ENCODE assay signal across 2 cellular contexts in the genomic region with DNA sequence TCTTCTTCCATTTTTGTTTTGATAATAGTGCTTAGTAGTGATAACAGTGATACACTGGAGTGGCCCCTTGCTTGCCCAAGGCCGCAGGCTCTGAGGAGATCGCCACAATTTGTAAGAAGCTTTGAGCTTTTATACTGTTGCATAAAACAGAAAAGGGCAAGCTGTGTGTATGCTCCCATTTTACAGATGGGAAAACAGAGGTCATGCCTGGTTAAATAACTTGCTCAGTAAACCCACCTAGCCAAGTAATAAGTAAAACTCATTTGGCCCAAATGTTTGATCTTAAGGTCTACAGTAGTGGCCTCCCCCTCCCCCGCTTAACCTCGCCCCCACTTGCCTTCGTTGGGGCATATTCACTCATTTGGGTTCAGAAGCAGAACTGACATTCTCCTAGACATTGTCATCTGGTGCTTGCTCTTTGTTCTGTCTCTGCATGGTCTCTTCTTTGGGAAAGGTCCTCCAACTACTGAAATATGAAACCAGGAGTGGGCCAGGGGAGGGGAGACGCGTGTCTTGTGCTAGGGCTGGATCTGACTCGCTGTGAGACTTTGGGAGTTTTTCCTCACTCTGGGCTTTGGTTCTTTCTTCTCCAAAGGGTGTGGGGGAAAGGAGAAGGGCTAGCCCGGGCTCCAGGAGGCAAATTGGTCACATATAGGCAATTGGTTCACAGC.
TF ChIP-seq lines count a peak whose summit lies in the region.

No MANE protein-coding gene starts in this region.

TF ChIP-seq in HepG2, 621 proteins besides CTCF, POLR2A, EP300 and RAD21:
- TF ChIP-seq PTBP1 (IDR thresholded peaks at IDR 0.05; ENCODE audit: low read depth, low read length, poor library complexity, severe bottlenecking) (no peak), ZNF768 (CRISPR knock-in tag; IDR thresholded peaks at IDR 0.05) (no peak), U2AF2 (IDR thresholded peaks at IDR 0.05; ENCODE audit: low read depth, low read length) (no peak), ZNF558 (CRISPR knock-in tag; IDR thresholded peaks at IDR 0.05; ENCODE audit: borderline replicate concordance) (no peak), ZNF629 (CRISPR knock-in tag; conservative IDR thresholded peaks at IDR 0.05) (peak; percentile 54), MXD4 (CRISPR knock-in tag; IDR thresholded peaks at IDR 0.05) (no peak)
TF ChIP-seq in HepG2: peak in this region for 1.

TF ChIP-seq in H1, 55 proteins besides CTCF, POLR2A, EP300 and RAD21:
- TF ChIP-seq KDM1A (IDR thresholded peaks at IDR 0.05; ENCODE audit: borderline replicate concordance, low read length) (peak; percentile 90), SP4 (IDR thresholded peaks at IDR 0.05; ENCODE audit: low read length) (no peak)
